8 cellular contexts compared by ENCODE assay signal in genomic region chr11:34650528-34650927, GRCh38. TPM values are rescaled to one million over a fixed set of nuclear protein-coding genes. Genes with fewer than 3 reads are reported as not detected.
A peak's percentile ranks its signal among the peaks of the same experiment; 100 is the strongest.
DNase-seq lines count a peak whose midpoint lies in the region; ATAC-seq and TF ChIP-seq lines count a peak whose summit lies in the region.

No MANE protein-coding gene starts in this region.

- no peak overlapping the region for H3K4me3 Mint-ChIP-seq in stimulated activated effector memory CD8-positive, alpha-beta T cell treated with anti-CD3 and anti-CD28 coated beads, Interleukin-12 subunit alpha, Interleukin-12 subunit beta, amount 100 ng/mL, for 72 hours

- no peak overlapping the region for H3K27ac Mint-ChIP-seq in stimulated activated effector memory CD8-positive, alpha-beta T cell treated with anti-CD3 and anti-CD28 coated beads, Interleukin-12 subunit alpha, Interleukin-12 subunit beta, amount 100 ng/mL, for 72 hours

- peak overlapping the region; percentile 99 for H3K27ac ChIP-seq in epithelial cell of prostate

- H3K4me1 Mint-ChIP-seq in stimulated activated effector memory CD8-positive, alpha-beta T cell treated with anti-CD3 and anti-CD28 coated beads, Interleukin-12 subunit alpha, Interleukin-12 subunit beta, amount 100 ng/mL, for 72 hours = peaks cover 44% of the 10 kb centered on the region

- TF ChIP-seq POLR2A in erythroblast (IDR thresholded peaks at IDR 0.05; ENCODE audit: low read length) = no peak

- peak; percentile 66 to 71 for DNase-seq in activated CD4-positive, alpha-beta T cell treated with anti-CD3 and anti-CD28 coated beads for 4 hours
- DNase-seq in epithelial cell of prostate (ENCODE audit: low read depth, low spot score) = no peak
- DNase-seq in stimulated activated effector memory CD8-positive, alpha-beta T cell treated with anti-CD3 and anti-CD28 coated beads, Interleukin-12 subunit alpha, Interleukin-12 subunit beta, amount 100 ng/mL, for 72 hours (ENCODE audit: low spot score in 2 of 2) = peak; percentile 61 to 93
- no peak for DNase-seq in mesenteric fat pad (ENCODE audit: low spot score)
- no peak for DNase-seq in erythroblast (lab: John Stamatoyannopoulos, UW)
- no peak for DNase-seq in NCI-H1417 treated with DMSO at 0.1 percent for 48 hours (lab: John Stamatoyannopoulos, UW)

- no peaks in the 10 kb centered on the region for H3K9me3 Mint-ChIP-seq in stimulated activated effector memory CD8-positive, alpha-beta T cell treated with anti-CD3 and anti-CD28 coated beads, Interleukin-12 subunit alpha, Interleukin-12 subunit beta, amount 100 ng/mL, for 72 hours

- ATAC-seq in GM18873 (IDR thresholded peaks at IDR 0.05; ENCODE audit: low FRiP score, unreplicated experiment) (peak; percentile 94), HG03097 (IDR thresholded peaks at IDR 0.05; ENCODE audit: low FRiP score, unreplicated experiment) (peak; percentile 89)
- ATAC-seq in stimulated activated effector memory CD8-positive, alpha-beta T cell treated with anti-CD3 and anti-CD28 coated beads, Interleukin-12 subunit alpha, Interleukin-12 subunit beta, amount 100 ng/mL, for 72 hours = peak; percentile 96

- peaks cover 12% of the 10 kb centered on the region for H3K36me3 Mint-ChIP-seq in stimulated activated effector memory CD8-positive, alpha-beta T cell treated with anti-CD3 and anti-CD28 coated beads, Interleukin-12 subunit alpha, Interleukin-12 subunit beta, amount 100 ng/mL, for 72 hours

RNA-seq across cellular contexts. Expression of gene EHF, which starts 29.6 kb away (rescaled TPM):
- total RNA-seq in mesenteric fat pad = 0.22 TPM

Comparison
In these comparisons a context has a peak if more than half of its experiments do, and no peak if none do; other contexts are left out.
1. DNase-seq: peak in activated CD4-positive, alpha-beta T cell treated with anti-CD3 and anti-CD28 coated beads for 4 hours (2 of 2) and stimulated activated effector memory CD8-positive, alpha-beta T cell treated with anti-CD3 and anti-CD28 coated beads, Interleukin-12 subunit alpha, Interleukin-12 subunit beta, amount 100 ng/mL, for 72 hours (2 of 2); none in epithelial cell of prostate (single experiment), mesenteric fat pad (single experiment), erythroblast (0 of 2) and NCI-H1417 treated with DMSO at 0.1 percent for 48 hours (single experiment).
2. Peak in every context shown above with its lines, with median percentiles within 50 percentile points of each other: ATAC-seq.